Comparison of ENCODE assay signal across 15 cellular contexts in the genomic region with DNA sequence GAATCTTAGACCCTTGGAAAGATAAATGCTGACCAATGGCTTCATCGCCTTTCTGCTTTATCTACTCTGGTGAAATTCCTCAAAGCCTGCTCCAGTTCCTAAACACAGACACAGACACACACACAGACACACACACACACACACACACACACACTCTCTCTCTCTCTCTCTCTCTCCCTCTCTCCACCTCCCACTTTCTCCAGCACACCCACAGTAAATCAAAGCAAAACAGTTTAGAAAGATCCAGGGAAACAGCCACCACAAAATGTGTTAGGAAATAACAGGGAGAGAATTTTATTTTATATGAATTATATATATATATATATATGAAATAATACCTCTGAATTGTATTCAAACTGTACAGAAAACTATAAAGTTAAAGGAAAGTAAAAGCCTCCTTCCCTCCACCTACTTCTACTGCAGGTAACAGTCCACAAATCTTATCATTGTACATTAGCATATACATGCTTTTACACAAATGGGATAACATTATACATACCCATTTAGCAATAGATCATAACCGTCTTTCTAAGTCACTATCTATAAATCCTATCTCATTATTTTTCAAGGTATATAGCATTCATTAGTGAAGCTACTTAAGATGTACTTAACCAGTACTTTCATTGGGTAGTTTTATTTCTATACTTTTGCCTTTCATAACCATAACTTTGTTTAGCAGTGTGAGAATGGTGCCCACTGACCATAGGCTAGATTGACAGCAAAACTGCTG. TPM values are rescaled to one million over a fixed set of nuclear protein-coding genes. Genes with fewer than 3 reads are reported as not detected.
DNase-seq lines count a peak whose midpoint lies in the region; ATAC-seq and TF ChIP-seq lines count a peak whose summit lies in the region.
"Had no signal": no experiment of that assay in that cellular context is flagged by ENCODE, and none has a peak within 500 bp of the region (broad histone marks: within the 10 kb centered on the region; RNA-seq: fewer than 3 reads in every experiment).

No MANE protein-coding gene starts in this region.

- peak in 1 of 4 donors; percentile 15 for ATAC-seq in psoas muscle

- H3K4me1 Mint-ChIP-seq in activated CD4-positive, alpha-beta T cell treated with anti-CD3 and anti-CD28 coated beads, Interleukin-2, amount 10 ng/mL, durations not matched to agents 24 days and 14 days: peaks cover 34% of the 10 kb centered on the region

- H3K9me3 ChIP-seq in HEK293 (ENCODE audit: control insufficient read depth, insufficient read depth, low read depth, low read length) (no peaks in the 10 kb centered on the region), psoas muscle (no peaks in the 10 kb centered on the region)

- H3K9me3 Mint-ChIP-seq in activated CD4-positive, alpha-beta T cell treated with anti-CD3 and anti-CD28 coated beads, Interleukin-2, amount 10 ng/mL, durations not matched to agents 24 days and 14 days: peaks cover 14% of the 10 kb centered on the region
- H3K9me3 Mint-ChIP-seq: CD8-positive, alpha-beta memory T cell had no signal

- no peaks in the 10 kb centered on the region for H3K27me3 Mint-ChIP-seq in activated CD4-positive, alpha-beta T cell treated with anti-CD3 and anti-CD28 coated beads, Interleukin-2, amount 10 ng/mL, durations not matched to agents 24 days and 14 days
- H3K27me3 Mint-ChIP-seq: CD8-positive, alpha-beta memory T cell had no signal

- H3K4me3 Mint-ChIP-seq in activated CD4-positive, alpha-beta T cell treated with anti-CD3 and anti-CD28 coated beads, Interleukin-2, amount 10 ng/mL, durations not matched to agents 24 days and 14 days: no peak overlapping the region
- H3K4me3 Mint-ChIP-seq: CD8-positive, alpha-beta memory T cell had no signal

- H3K27ac Mint-ChIP-seq in activated CD4-positive, alpha-beta T cell treated with anti-CD3 and anti-CD28 coated beads, Interleukin-2, amount 10 ng/mL, durations not matched to agents 24 days and 14 days: no peak overlapping the region

- TF ChIP-seq CTCF in HEK293 (tag by site-specific recombination; IDR thresholded peaks at IDR 0.05): no peak
- TF ChIP-seq CTCF in psoas muscle (IDR thresholded peaks at IDR 0.05): no peak

- H3K4me1 ChIP-seq in HEK293 (ENCODE audit: control insufficient read depth, insufficient read depth, low read length) (peaks cover 12% of the 10 kb centered on the region), psoas muscle (peaks cover 17% of the 10 kb centered on the region)

- POLR2A ChIA-PET in HEK293 (lab: Yijun Ruan, JAX): no interaction called here

- H3K36me3 ChIP-seq in HEK293 (ENCODE audit: control insufficient read depth in 2 of 2, insufficient read depth in 1 of 2, low read length in 2 of 2) (peaks cover 0 to 7% of the 10 kb centered on the region in 2 experiments; a peak in 2 of 3 replicates), psoas muscle (ENCODE audit: insufficient read depth in 1 of 2, low read depth in 1 of 2) (no peaks in the 10 kb centered on the region)

- intact Hi-C loops in psoas muscle (cut with DNase I): no loop called here
- intact Hi-C loops in activated CD4-positive, alpha-beta T cell treated with anti-CD3 and anti-CD28 coated beads, Interleukin-2, amount 10 ng/mL, durations not matched to agents 24 days and 14 days (cut with micrococcal nuclease): no loop called here

- peak; percentile 14 for DNase-seq in Ammon's horn (ENCODE audit: low spot score)
- DNase-seq in epithelial cell of prostate (ENCODE audit: low read depth, low spot score): no peak
- DNase-seq in psoas muscle: no peak
- no peak for DNase-seq in putamen (ENCODE audit: low spot score)
- no peak for DNase-seq in middle frontal gyrus (ENCODE audit: extremely low spot score, low spot score)
- no peak for DNase-seq in activated CD4-positive, alpha-beta T cell treated with anti-CD3 and anti-CD28 coated beads, Interleukin-2, amount 10 ng/mL, durations not matched to agents 24 days and 14 days
- DNase-seq: CD8-positive, alpha-beta memory T cell; DMS79; NCI-H187 treated with DMSO at 0.1 percent for 48 hours; NCI-H226; NCI-H524; NCI-H82; SHP77 had no signal

- no peak overlapping the region for H3K27ac ChIP-seq in HEK293 (ENCODE audit: extremely low read depth, low read depth, low read length)
- H3K27ac ChIP-seq in epithelial cell of prostate: peak overlapping the region; percentile 39
- H3K27ac ChIP-seq in psoas muscle: peak overlapping the region; percentile 77
- H3K27ac ChIP-seq: BLaER1 had no signal

- 84 to 97% (median 90%) methylated on average over 2 of the region's 2 CpGs for WGBS in psoas muscle, 3 donors

- peaks cover 23% of the 10 kb centered on the region for H3K36me3 Mint-ChIP-seq in activated CD4-positive, alpha-beta T cell treated with anti-CD3 and anti-CD28 coated beads, Interleukin-2, amount 10 ng/mL, durations not matched to agents 24 days and 14 days (ENCODE audit: low read depth)

- H3K4me3 ChIP-seq in HEK293 (ENCODE audit: low read depth, low read length): no peak overlapping the region
- H3K4me3 ChIP-seq in psoas muscle: no peak overlapping the region
- H3K4me3 ChIP-seq: BLaER1 had no signal

- CTCF ChIA-PET in HEK293 (lab: Yijun Ruan, JAX): interaction anchor here (1.2 kb wide), 1 partner anchor 13 kb away, joined by 3 read pairs; no protein-coding TSS in a partner anchor

- no peaks in the 10 kb centered on the region for H3K27me3 ChIP-seq in psoas muscle (ENCODE audit: insufficient read depth in 3 of 3, low read length in 2 of 3)
- H3K27me3 ChIP-seq: BLaER1 had no signal

TF ChIP-seq in HEK293, 187 proteins besides CTCF, POLR2A, EP300 and RAD21 (continues in another document):
- TF ChIP-seq ZNF302 (tag by site-specific recombination; IDR thresholded peaks at IDR 0.05; ENCODE audit: low read depth) (no peak), ZNF16 (tag by site-specific recombination; IDR thresholded peaks at IDR 0.05; ENCODE audit: low read depth) (no peak), ZNF133 (tag by site-specific recombination; IDR thresholded peaks at IDR 0.05) (no peak), ZBTB1 (tag by site-specific recombination; IDR thresholded peaks at IDR 0.05) (no peak), ZNF423 (tag by site-specific recombination; IDR thresholded peaks at IDR 0.05) (no peak), ZNF202 (tag by site-specific recombination; IDR thresholded peaks at IDR 0.05; ENCODE audit: borderline replicate concordance) (no peak), ZNF239 (tag by site-specific recombination; IDR thresholded peaks at IDR 0.05) (no peak), MEIS1 (CRISPR knock-in tag; IDR thresholded peaks at IDR 0.05; ENCODE audit: borderline replicate concordance) (no peak), ZNF341 (tag by site-specific recombination; IDR thresholded peaks at IDR 0.05; ENCODE audit: low read depth) (no peak), EGR2 (tag by site-specific recombination; IDR thresholded peaks at IDR 0.05; ENCODE audit: low read depth) (peak; percentile 96)
- TF ChIP-seq, protein P1, sequence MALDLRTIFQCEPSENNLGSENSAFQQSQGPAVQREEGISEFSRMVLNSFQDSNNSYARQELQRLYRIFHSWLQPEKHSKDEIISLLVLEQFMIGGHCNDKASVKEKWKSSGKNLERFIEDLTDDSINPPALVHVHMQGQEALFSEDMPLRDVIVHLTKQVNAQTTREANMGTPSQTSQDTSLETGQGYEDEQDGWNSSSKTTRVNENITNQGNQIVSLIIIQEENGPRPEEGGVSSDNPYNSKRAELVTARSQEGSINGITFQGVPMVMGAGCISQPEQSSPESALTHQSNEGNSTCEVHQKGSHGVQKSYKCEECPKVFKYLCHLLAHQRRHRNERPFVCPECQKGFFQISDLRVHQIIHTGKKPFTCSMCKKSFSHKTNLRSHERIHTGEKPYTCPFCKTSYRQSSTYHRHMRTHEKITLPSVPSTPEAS (tag by site-specific recombination; IDR thresholded peaks at IDR 0.05): peak; percentile 90
- TF ChIP-seq, protein P2, sequence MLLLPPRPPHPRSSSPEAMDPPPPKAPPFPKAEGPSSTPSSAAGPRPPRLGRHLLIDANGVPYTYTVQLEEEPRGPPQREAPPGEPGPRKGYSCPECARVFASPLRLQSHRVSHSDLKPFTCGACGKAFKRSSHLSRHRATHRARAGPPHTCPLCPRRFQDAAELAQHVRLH (tag by site-specific recombination; IDR thresholded peaks at IDR 0.05): 0 out of 2 replicates have a peak, but pooled peaks have one; percentile 26
- TF ChIP-seq, protein P3, sequence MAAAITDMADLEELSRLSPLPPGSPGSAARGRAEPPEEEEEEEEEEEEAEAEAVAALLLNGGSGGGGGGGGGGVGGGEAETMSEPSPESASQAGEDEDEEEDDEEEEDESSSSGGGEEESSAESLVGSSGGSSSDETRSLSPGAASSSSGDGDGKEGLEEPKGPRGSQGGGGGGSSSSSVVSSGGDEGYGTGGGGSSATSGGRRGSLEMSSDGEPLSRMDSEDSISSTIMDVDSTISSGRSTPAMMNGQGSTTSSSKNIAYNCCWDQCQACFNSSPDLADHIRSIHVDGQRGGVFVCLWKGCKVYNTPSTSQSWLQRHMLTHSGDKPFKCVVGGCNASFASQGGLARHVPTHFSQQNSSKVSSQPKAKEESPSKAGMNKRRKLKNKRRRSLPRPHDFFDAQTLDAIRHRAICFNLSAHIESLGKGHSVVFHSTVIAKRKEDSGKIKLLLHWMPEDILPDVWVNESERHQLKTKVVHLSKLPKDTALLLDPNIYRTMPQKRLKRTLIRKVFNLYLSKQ (tag by site-specific recombination; IDR thresholded peaks at IDR 0.05; ENCODE audit: borderline replicate concordance): no peak

RNA-seq across cellular contexts. Expression of a gene that starts 38.5 kb away (rescaled TPM):
- under 1 TPM; 0.24 to 0.64 (median 0.43) TPM for total RNA-seq in psoas muscle
- polyA plus RNA-seq in psoas muscle: 1 to 10 TPM in 1 of 3 donors, under 1 TPM in 2; 0.34 to 6.8 (median 0.37) TPM
- 10.6 and 10.9 TPM in 2 replicates for total RNA-seq in activated CD4-positive, alpha-beta T cell treated with anti-CD3 and anti-CD28 coated beads, Interleukin-2, amount 10 ng/mL, durations not matched to agents 24 days and 14 days
